ENCODE assay signal across 14 cellular contexts in the genomic region with DNA sequence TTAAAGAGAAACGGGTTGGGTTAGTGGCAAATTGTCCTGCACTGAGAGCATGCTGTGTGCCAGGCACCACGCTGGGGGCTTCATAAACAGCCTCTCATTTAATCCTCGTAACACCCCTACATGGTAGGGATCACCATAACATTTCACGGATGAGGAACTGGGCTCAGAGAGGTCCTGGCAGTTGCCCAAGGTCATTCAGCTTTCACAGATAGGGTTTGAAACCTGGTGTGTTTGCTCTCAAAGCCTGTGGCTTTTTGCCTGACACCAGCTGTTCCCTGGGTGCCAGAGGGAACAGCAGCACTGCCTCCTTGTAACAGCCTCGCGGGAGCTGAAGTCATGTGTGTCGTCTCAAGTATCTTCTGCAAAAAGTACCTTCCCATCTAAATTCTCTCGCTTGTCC.
DNase-seq lines count a peak whose midpoint lies in the region; ATAC-seq and TF ChIP-seq lines count a peak whose summit lies in the region.
"Had no signal": no experiment of that assay in that cellular context is flagged by ENCODE, and none has a peak within 500 bp of the region (broad histone marks: within the 10 kb centered on the region; RNA-seq: fewer than 3 reads in every experiment).

No MANE protein-coding gene starts in this region.

- H3K4me1 Mint-ChIP-seq in chondrocyte (ENCODE audit: low read depth) (peaks cover 20% of the 10 kb centered on the region), CD14-positive monocyte (no peaks in the 10 kb centered on the region)
- H3K4me1 Mint-ChIP-seq: CD4-positive, alpha-beta memory T cell had no signal

- DNase-seq in DMS79 treated with DMSO at 0.1 percent for 48 hours (lab: John Stamatoyannopoulos, UW) (peak; percentile 53), NCI-H2171 treated with DMSO at 0.1 percent for 48 hours (lab: John Stamatoyannopoulos, UW) (peak; percentile 97), chondrocyte (ENCODE audit: low spot score) (no peak), CD14-positive monocyte (ENCODE audit: low spot score) (no peak), omental fat pad (ENCODE audit: low spot score) (no peak), KG1 (lab: John Stamatoyannopoulos, UW) (no peak)
- DNase-seq: CD4-positive, alpha-beta memory T cell; IMR-90; stimulated activated CD4-positive, alpha-beta T cell treated with anti-CD3 and anti-CD28 coated beads, Interleukin-1b, Interleukin-23, amount 100 ng/mL, for 48 hours had no signal

- H3K79me2 ChIP-seq in parathyroid adenoma, result no peaks in the 10 kb centered on the region

- peaks cover 6% of the 10 kb centered on the region for H3K4me1 ChIP-seq in parathyroid adenoma
- H3K4me1 ChIP-seq: heart left ventricle had no signal

- no peaks in the 10 kb centered on the region for H3K36me3 ChIP-seq in parathyroid adenoma (ENCODE audit: control insufficient read depth, insufficient read depth, low read length)
- H3K36me3 ChIP-seq: heart left ventricle, suprapubic skin had no signal

- no peaks in the 10 kb centered on the region for H3K27me3 ChIP-seq in parathyroid adenoma (ENCODE audit: control insufficient read depth, insufficient read depth, low read length)

- H3K9ac ChIP-seq in parathyroid adenoma, result no peak overlapping the region

- H3K4me3 Mint-ChIP-seq in chondrocyte (ENCODE audit: unreplicated experiment) (peak overlapping the region; percentile 65), CD14-positive monocyte (no peak overlapping the region)
- H3K4me3 Mint-ChIP-seq: CD4-positive, alpha-beta memory T cell had no signal

- no peak overlapping the region for H2AFZ ChIP-seq in parathyroid adenoma

- peak overlapping the region; percentile 82 for H3K27ac Mint-ChIP-seq in chondrocyte (ENCODE audit: unreplicated experiment)
- no peak overlapping the region for H3K27ac Mint-ChIP-seq in CD14-positive monocyte
- H3K27ac Mint-ChIP-seq: CD4-positive, alpha-beta memory T cell had no signal

- H3K36me3 Mint-ChIP-seq in chondrocyte (ENCODE audit: low read depth) (no peaks in the 10 kb centered on the region), CD14-positive monocyte (no peaks in the 10 kb centered on the region)
- H3K36me3 Mint-ChIP-seq: CD4-positive, alpha-beta memory T cell had no signal

- ATAC-seq in omental fat pad (ENCODE audit: low FRiP score), result no peak
- ATAC-seq in GM19395 (IDR thresholded peaks at IDR 0.05; ENCODE audit: unreplicated experiment), result no peak
- ATAC-seq: Panc1 had no signal

- intact Hi-C loops in CD14-positive monocyte (cut with micrococcal nuclease), result no loop called here

- peaks cover 9% of the 10 kb centered on the region for H3K9me3 Mint-ChIP-seq in chondrocyte (ENCODE audit: low read depth)
- H3K9me3 Mint-ChIP-seq in CD14-positive monocyte, result peaks cover 0 to 11% (median 8%) of the 10 kb centered on the region in 7 donors

- H3K4me3 ChIP-seq in parathyroid adenoma (ENCODE audit: low read depth, low read length), result peak overlapping the region; percentile 41
- H3K4me3 ChIP-seq: heart left ventricle, suprapubic skin had no signal

- H3K4me2 ChIP-seq in parathyroid adenoma (ENCODE audit: low read length), result peak overlapping the region; percentile 69

- peak overlapping the region; percentile 49 for H3K27ac ChIP-seq in parathyroid adenoma
- H3K27ac ChIP-seq: heart left ventricle, suprapubic skin had no signal

- H3K27me3 Mint-ChIP-seq in chondrocyte (ENCODE audit: low read depth) (no peaks in the 10 kb centered on the region), CD14-positive monocyte (ENCODE audit: low read depth in 3 of 3) (peaks cover 0 to 3% (median 0%) of the 10 kb centered on the region in 3 donors)

- H3K9me3 ChIP-seq in parathyroid adenoma (ENCODE audit: control insufficient read depth, low read length), result no peaks in the 10 kb centered on the region
- H3K9me3 ChIP-seq: suprapubic skin had no signal

- no peak for TF ChIP-seq CTCF in chondrocyte (IDR thresholded peaks at IDR 0.05)
- TF ChIP-seq CTCF in parathyroid adenoma (IDR thresholded peaks at IDR 0.05), result no peak
- no peak for TF ChIP-seq CTCF in CD14-positive monocyte (IDR thresholded peaks at IDR 0.05)
- no peak for TF ChIP-seq CTCF in omental fat pad (IDR thresholded peaks at IDR 0.05)

Comparison
In these comparisons a context has a peak if more than half of its experiments do, and no peak if none do; other contexts are left out.
1. DNase-seq: peak in DMS79 treated with DMSO at 0.1 percent for 48 hours (single experiment) and NCI-H2171 treated with DMSO at 0.1 percent for 48 hours (single experiment); none in chondrocyte (single experiment), CD14-positive monocyte (single experiment), omental fat pad (single experiment) and KG1 (single experiment).